ENCODE assay signal across 18 cellular contexts in the genomic region with DNA sequence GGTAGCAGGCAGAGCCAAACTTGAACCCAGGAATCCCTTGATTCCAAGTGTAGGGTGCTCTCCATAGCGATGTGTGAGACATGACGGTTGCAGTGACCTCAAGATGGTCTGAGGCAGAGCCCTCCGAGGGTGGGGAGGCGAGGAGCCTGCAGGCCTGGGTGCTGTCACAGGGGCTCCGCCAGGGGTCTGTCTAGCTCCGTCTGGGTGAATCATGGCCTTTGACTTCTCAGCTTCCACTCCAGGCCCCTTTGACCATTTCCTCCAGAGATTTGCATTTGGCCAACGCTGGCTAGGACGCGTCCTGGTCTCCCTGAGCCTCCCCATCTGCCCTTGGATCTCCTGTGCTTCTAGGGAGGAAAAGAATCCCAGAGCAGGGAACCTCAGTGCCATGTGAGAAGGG.
DNase-seq lines count a peak whose midpoint lies in the region; ATAC-seq and FAIRE-seq lines count a peak whose summit lies in the region.
"Had no signal": no experiment of that assay in that cellular context is flagged by ENCODE, and none has a peak within 500 bp of the region (broad histone marks: within the 10 kb centered on the region; RNA-seq: fewer than 3 reads in every experiment).

No MANE protein-coding gene starts in this region.

- H3K18ac ChIP-seq in neuronal stem cell (ENCODE audit: low read length), result no peak overlapping the region

- H2BK5ac ChIP-seq in neuronal stem cell (ENCODE audit: low read length), result no peak overlapping the region

- no peak overlapping the region for H3K4me3 ChIP-seq in right cardiac atrium (ENCODE audit: low read length)
- no peak overlapping the region for H3K4me3 ChIP-seq in neuronal stem cell (ENCODE audit: low read length in 2 of 2)
- H3K4me3 ChIP-seq: PC-9 had no signal

- H3K4me3 Mint-ChIP-seq in central memory CD8-positive, alpha-beta T cell, result no peak overlapping the region
- H3K4me3 Mint-ChIP-seq: IgD-negative memory B cell had no signal

- H3K27ac Mint-ChIP-seq in central memory CD8-positive, alpha-beta T cell (ENCODE audit: low read depth), result peak overlapping the region; percentile 86
- H3K27ac Mint-ChIP-seq: IgD-negative memory B cell had no signal

- no peaks in the 10 kb centered on the region for H3K36me3 ChIP-seq in neuronal stem cell (replicated peaks in 1 of 2; ENCODE audit: control insufficient read depth in 2 of 2, insufficient read depth in 2 of 2, low read length in 2 of 2)

- peaks cover 4% of the 10 kb centered on the region for H3K36me3 Mint-ChIP-seq in central memory CD8-positive, alpha-beta T cell (ENCODE audit: insufficient read depth)

- H3K79me1 ChIP-seq in neuronal stem cell (ENCODE audit: low read depth, low read length), result no peaks in the 10 kb centered on the region

- no peak overlapping the region for H3K4me2 ChIP-seq in neuronal stem cell (ENCODE audit: insufficient read depth, low read length, poor library complexity, severe bottlenecking)
- H3K4me2 ChIP-seq: PC-9, SK-N-SH had no signal

- no peak overlapping the region for H2AK5ac ChIP-seq in neuronal stem cell (ENCODE audit: low read depth, low read length)

- no peak overlapping the region for H3K14ac ChIP-seq in neuronal stem cell (ENCODE audit: low read length)

- no peak overlapping the region for H2BK12ac ChIP-seq in neuronal stem cell (ENCODE audit: low read length)

- no peaks in the 10 kb centered on the region for H3K9me3 ChIP-seq in right cardiac atrium (ENCODE audit: control insufficient read depth, low read length)
- H3K9me3 ChIP-seq in neuronal stem cell (replicated peaks in 1 of 2; ENCODE audit: control insufficient read depth in 2 of 2, insufficient read depth in 1 of 2, low read depth in 1 of 2, low read length in 2 of 2), result peaks cover 0 to 2% of the 10 kb centered on the region in 2 donors
- H3K9me3 ChIP-seq: SK-N-SH had no signal

- H3K23ac ChIP-seq in neuronal stem cell (ENCODE audit: low read depth, low read length, poor library complexity), result no peak overlapping the region

- DNase-seq in right cardiac atrium, result no peak
- DNase-seq in Right ventricle myocardium inferior (ENCODE audit: missing footprints), result no peak
- DNase-seq in central memory CD8-positive, alpha-beta T cell (ENCODE audit: low spot score in 2 of 2), result no peak
- no peak for DNase-seq in neuronal stem cell (ENCODE audit: low spot score)
- DNase-seq in urothelium cell line (ENCODE audit: low spot score), result no peak
- no peak for DNase-seq in activated naive CD4-positive, alpha-beta T cell treated with Interleukin-2 at 50 U/mL for 16 hours
- no peak for DNase-seq in OCI-M1 (lab: John Stamatoyannopoulos, UW)
- DNase-seq: DMS79, NCI-H1694 treated with DMSO at 0.1 percent for 48 hours, NCI-H446, NCI-H526, PC-9, RPMI8226, SIG-M5 had no signal

- H3K9me3 Mint-ChIP-seq in central memory CD8-positive, alpha-beta T cell, result no peaks in the 10 kb centered on the region

- H2AFZ ChIP-seq in neuronal stem cell (ENCODE audit: low read length), result no peak overlapping the region
- H2AFZ ChIP-seq: PC-9 had no signal

- ATAC-seq in right cardiac atrium (no peak), Right ventricle myocardium inferior (no peak)
- ATAC-seq in central memory CD8-positive, alpha-beta T cell (replicated peaks; ENCODE audit: extremely low read depth, poor library complexity, severe bottlenecking), result no peak

- H3K9ac ChIP-seq in neuronal stem cell (ENCODE audit: low read depth, low read length, poor library complexity), result no peak overlapping the region
- H3K9ac ChIP-seq: SK-N-SH had no signal

- peak overlapping the region; percentile 20 for H2BK15ac ChIP-seq in neuronal stem cell (ENCODE audit: low read length)

- H3K27ac ChIP-seq in right cardiac atrium (ENCODE audit: low read length) (peak overlapping the region; percentile 33), neuronal stem cell (replicated peaks; ENCODE audit: low read length) (no peak overlapping the region)
- H3K27ac ChIP-seq: C4-2B, PC-9 had no signal

- H3K4me1 ChIP-seq in right cardiac atrium (ENCODE audit: control insufficient read depth, insufficient read depth, low read length) (peaks cover 7% of the 10 kb centered on the region), neuronal stem cell (ENCODE audit: control insufficient read depth in 2 of 2, insufficient read depth in 1 of 2, low read depth in 1 of 2, low read length in 2 of 2) (peaks cover 0 to 10% of the 10 kb centered on the region in 2 donors)

- intact Hi-C loops in right cardiac atrium (cut with DNase I), result loop anchor here in 1 of 4 donors (10.0 kb wide), 1 partner anchor 46 kb away; no protein-coding TSS in a partner anchor
- intact Hi-C loops in Right ventricle myocardium inferior (cut with DNase I), result loop anchor here (2.0 kb wide), 1 partner anchor 46 kb away; no protein-coding TSS in a partner anchor

- no peak overlapping the region for H3K4ac ChIP-seq in neuronal stem cell (ENCODE audit: low read length)

- FAIRE-seq in urothelium cell line (lab: Jason Lieb, UNC), result no peak
- FAIRE-seq: A204.1 had no signal

- H3K27me3 ChIP-seq in right cardiac atrium (ENCODE audit: control insufficient read depth, insufficient read depth), result no peaks in the 10 kb centered on the region
- H3K27me3 ChIP-seq in neuronal stem cell (ENCODE audit: control insufficient read depth in 3 of 3, insufficient read depth in 3 of 3, low read depth in 1 of 3, low read length in 3 of 3), result peaks cover 0 to 12% (median 0%) of the 10 kb centered on the region in 3 experiments

- no peak overlapping the region for H4K91ac ChIP-seq in neuronal stem cell (ENCODE audit: low read depth, low read length, poor library complexity)

- no peak overlapping the region for H4K8ac ChIP-seq in neuronal stem cell (ENCODE audit: low read depth, low read length)

- H3K4me1 Mint-ChIP-seq in central memory CD8-positive, alpha-beta T cell, result peaks cover 52% of the 10 kb centered on the region

- H3K27me3 Mint-ChIP-seq in central memory CD8-positive, alpha-beta T cell, result no peaks in the 10 kb centered on the region

- H2BK120ac ChIP-seq in neuronal stem cell (ENCODE audit: low read depth, low read length), result no peak overlapping the region

- WGBS in right cardiac atrium, result 84% methylated on average over 9 of the region's 9 CpGs
- no CpG with 5 or more reads among the region's 9 CpGs for WGBS in neuronal stem cell (ENCODE audit: extremely low coverage in 2 of 2, insufficient read length in 2 of 2, insufficient replicate concordance in 1 of 2), 2 donors
